ENCODE assay signal across 1 cellular context in the genomic region with DNA sequence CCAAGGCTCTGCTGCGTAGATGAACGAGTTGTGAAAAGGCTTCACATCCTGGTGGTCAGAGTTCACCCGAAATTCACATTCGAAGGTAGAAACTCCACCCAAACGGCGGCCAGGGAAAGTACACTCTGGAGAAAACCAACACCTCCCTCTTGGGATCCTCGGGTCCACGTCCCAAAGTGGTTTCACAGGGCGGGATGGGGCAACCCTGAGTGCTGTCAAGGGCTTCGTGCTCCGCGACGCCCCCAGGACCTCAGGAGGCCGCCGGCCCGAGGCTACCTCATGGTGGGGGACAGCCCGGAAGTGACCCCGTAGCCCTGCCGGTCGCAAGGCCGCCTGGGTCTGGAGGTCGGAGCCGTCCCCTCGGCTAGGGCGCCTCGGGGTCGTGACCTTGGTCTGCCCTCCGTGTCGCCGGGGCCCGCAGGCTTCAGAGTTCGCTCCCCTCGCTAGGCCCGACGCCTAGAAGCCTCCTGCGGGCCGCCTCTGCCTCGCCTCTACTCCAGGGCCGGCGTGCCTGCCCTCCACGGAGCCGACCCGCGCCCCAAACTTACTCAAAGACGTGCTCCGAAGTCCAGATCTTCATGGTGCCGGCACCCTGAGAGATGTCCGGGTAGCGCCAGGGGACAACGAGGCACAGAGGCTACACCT.
TF ChIP-seq lines count a peak whose summit lies in the region.

A gene (minus strand): TSS at position 636 of the 645 bp plus-strand sequence. CDS start 56 bp downstream, at position 580.

TF ChIP-seq in K562, 482 proteins besides CTCF, POLR2A, EP300 and RAD21 (continued from another document and continues in another):
- TF ChIP-seq, protein P1, sequence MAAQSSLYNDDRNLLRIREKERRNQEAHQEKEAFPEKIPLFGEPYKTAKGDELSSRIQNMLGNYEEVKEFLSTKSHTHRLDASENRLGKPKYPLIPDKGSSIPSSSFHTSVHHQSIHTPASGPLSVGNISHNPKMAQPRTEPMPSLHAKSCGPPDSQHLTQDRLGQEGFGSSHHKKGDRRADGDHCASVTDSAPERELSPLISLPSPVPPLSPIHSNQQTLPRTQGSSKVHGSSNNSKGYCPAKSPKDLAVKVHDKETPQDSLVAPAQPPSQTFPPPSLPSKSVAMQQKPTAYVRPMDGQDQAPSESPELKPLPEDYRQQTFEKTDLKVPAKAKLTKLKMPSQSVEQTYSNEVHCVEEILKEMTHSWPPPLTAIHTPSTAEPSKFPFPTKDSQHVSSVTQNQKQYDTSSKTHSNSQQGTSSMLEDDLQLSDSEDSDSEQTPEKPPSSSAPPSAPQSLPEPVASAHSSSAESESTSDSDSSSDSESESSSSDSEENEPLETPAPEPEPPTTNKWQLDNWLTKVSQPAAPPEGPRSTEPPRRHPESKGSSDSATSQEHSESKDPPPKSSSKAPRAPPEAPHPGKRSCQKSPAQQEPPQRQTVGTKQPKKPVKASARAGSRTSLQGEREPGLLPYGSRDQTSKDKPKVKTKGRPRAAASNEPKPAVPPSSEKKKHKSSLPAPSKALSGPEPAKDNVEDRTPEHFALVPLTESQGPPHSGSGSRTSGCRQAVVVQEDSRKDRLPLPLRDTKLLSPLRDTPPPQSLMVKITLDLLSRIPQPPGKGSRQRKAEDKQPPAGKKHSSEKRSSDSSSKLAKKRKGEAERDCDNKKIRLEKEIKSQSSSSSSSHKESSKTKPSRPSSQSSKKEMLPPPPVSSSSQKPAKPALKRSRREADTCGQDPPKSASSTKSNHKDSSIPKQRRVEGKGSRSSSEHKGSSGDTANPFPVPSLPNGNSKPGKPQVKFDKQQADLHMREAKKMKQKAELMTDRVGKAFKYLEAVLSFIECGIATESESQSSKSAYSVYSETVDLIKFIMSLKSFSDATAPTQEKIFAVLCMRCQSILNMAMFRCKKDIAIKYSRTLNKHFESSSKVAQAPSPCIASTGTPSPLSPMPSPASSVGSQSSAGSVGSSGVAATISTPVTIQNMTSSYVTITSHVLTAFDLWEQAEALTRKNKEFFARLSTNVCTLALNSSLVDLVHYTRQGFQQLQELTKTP (IDR thresholded peaks at IDR 0.05; ENCODE audit: low read depth in 1 of 2, partially characterized antibody in 2 of 2) = no peak
- TF ChIP-seq HMG20B (CRISPR knock-in tag; IDR thresholded peaks at IDR 0.05) (no peak), SLC30A9 (CRISPR knock-in tag; IDR thresholded peaks at IDR 0.05) (no peak), GATA2 (CRISPR knock-in tag; IDR thresholded peaks at IDR 0.05) (no peak), STAT5B (CRISPR knock-in tag; IDR thresholded peaks at IDR 0.05) (no peak), ZNF668 (CRISPR knock-in tag; IDR thresholded peaks at IDR 0.05) (no peak), SMARCB1 (IDR thresholded peaks at IDR 0.05; ENCODE audit: insufficient read length, low read depth) (no peak), NFE2L1 (tag; IDR thresholded peaks at IDR 0.05; ENCODE audit: borderline replicate concordance, low read depth) (no peak), MEIS2 (IDR thresholded peaks at IDR 0.05; ENCODE audit: partially characterized antibody) (no peak), CBFA2T3 (IDR thresholded peaks at IDR 0.05) (no peak), RBFOX2 (IDR thresholded peaks at IDR 0.05; ENCODE audit: low read depth, low read length) (peak; percentile 80)
- TF ChIP-seq, protein P2, sequence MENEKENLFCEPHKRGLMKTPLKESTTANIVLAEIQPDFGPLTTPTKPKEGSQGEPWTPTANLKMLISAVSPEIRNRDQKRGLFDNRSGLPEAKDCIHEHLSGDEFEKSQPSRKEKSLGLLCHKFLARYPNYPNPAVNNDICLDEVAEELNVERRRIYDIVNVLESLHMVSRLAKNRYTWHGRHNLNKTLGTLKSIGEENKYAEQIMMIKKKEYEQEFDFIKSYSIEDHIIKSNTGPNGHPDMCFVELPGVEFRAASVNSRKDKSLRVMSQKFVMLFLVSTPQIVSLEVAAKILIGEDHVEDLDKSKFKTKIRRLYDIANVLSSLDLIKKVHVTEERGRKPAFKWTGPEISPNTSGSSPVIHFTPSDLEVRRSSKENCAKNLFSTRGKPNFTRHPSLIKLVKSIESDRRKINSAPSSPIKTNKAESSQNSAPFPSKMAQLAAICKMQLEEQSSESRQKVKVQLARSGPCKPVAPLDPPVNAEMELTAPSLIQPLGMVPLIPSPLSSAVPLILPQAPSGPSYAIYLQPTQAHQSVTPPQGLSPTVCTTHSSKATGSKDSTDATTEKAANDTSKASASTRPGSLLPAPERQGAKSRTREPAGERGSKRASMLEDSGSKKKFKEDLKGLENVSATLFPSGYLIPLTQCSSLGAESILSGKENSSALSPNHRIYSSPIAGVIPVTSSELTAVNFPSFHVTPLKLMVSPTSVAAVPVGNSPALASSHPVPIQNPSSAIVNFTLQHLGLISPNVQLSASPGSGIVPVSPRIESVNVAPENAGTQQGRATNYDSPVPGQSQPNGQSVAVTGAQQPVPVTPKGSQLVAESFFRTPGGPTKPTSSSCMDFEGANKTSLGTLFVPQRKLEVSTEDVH (IDR thresholded peaks at IDR 0.05; ENCODE audit: low read depth, partially characterized antibody) = no peak
- TF ChIP-seq, protein P3, sequence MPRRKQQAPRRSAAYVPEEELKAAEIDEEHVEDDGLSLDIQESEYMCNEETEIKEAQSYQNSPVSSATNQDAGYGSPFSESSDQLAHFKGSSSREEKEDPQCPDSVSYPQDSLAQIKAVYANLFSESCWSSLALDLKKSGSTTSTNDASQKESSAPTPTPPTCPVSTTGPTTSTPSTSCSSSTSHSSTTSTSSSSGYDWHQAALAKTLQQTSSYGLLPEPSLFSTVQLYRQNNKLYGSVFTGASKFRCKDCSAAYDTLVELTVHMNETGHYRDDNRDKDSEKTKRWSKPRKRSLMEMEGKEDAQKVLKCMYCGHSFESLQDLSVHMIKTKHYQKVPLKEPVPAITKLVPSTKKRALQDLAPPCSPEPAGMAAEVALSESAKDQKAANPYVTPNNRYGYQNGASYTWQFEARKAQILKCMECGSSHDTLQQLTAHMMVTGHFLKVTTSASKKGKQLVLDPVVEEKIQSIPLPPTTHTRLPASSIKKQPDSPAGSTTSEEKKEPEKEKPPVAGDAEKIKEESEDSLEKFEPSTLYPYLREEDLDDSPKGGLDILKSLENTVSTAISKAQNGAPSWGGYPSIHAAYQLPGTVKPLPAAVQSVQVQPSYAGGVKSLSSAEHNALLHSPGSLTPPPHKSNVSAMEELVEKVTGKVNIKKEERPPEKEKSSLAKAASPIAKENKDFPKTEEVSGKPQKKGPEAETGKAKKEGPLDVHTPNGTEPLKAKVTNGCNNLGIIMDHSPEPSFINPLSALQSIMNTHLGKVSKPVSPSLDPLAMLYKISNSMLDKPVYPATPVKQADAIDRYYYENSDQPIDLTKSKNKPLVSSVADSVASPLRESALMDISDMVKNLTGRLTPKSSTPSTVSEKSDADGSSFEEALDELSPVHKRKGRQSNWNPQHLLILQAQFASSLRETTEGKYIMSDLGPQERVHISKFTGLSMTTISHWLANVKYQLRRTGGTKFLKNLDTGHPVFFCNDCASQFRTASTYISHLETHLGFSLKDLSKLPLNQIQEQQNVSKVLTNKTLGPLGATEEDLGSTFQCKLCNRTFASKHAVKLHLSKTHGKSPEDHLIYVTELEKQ (CRISPR knock-in tag; IDR thresholded peaks at IDR 0.05) = no peak
- TF ChIP-seq, protein P4, sequence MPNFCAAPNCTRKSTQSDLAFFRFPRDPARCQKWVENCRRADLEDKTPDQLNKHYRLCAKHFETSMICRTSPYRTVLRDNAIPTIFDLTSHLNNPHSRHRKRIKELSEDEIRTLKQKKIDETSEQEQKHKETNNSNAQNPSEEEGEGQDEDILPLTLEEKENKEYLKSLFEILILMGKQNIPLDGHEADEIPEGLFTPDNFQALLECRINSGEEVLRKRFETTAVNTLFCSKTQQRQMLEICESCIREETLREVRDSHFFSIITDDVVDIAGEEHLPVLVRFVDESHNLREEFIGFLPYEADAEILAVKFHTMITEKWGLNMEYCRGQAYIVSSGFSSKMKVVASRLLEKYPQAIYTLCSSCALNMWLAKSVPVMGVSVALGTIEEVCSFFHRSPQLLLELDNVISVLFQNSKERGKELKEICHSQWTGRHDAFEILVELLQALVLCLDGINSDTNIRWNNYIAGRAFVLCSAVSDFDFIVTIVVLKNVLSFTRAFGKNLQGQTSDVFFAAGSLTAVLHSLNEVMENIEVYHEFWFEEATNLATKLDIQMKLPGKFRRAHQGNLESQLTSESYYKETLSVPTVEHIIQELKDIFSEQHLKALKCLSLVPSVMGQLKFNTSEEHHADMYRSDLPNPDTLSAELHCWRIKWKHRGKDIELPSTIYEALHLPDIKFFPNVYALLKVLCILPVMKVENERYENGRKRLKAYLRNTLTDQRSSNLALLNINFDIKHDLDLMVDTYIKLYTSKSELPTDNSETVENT (CRISPR knock-in tag; IDR thresholded peaks at IDR 0.05) = no peak; the same call in 1 of the 2 replicates
- TF ChIP-seq, protein P5, sequence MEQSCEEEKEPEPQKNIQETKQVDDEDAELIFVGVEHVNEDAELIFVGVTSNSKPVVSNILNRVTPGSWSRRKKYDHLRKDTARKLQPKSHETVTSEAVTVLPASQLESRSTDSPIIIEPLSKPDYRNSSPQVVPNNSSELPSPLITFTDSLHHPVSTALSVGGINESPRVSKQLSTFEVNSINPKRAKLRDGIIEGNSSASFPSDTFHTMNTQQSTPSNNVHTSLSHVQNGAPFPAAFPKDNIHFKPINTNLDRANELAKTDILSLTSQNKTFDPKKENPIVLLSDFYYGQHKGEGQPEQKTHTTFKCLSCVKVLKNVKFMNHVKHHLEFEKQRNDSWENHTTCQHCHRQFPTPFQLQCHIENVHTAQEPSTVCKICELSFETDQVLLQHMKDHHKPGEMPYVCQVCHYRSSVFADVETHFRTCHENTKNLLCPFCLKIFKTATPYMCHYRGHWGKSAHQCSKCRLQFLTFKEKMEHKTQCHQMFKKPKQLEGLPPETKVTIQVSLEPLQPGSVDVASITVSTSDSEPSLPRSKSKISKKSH (CRISPR knock-in tag; IDR thresholded peaks at IDR 0.05) = no peak
- TF ChIP-seq, protein P6, sequence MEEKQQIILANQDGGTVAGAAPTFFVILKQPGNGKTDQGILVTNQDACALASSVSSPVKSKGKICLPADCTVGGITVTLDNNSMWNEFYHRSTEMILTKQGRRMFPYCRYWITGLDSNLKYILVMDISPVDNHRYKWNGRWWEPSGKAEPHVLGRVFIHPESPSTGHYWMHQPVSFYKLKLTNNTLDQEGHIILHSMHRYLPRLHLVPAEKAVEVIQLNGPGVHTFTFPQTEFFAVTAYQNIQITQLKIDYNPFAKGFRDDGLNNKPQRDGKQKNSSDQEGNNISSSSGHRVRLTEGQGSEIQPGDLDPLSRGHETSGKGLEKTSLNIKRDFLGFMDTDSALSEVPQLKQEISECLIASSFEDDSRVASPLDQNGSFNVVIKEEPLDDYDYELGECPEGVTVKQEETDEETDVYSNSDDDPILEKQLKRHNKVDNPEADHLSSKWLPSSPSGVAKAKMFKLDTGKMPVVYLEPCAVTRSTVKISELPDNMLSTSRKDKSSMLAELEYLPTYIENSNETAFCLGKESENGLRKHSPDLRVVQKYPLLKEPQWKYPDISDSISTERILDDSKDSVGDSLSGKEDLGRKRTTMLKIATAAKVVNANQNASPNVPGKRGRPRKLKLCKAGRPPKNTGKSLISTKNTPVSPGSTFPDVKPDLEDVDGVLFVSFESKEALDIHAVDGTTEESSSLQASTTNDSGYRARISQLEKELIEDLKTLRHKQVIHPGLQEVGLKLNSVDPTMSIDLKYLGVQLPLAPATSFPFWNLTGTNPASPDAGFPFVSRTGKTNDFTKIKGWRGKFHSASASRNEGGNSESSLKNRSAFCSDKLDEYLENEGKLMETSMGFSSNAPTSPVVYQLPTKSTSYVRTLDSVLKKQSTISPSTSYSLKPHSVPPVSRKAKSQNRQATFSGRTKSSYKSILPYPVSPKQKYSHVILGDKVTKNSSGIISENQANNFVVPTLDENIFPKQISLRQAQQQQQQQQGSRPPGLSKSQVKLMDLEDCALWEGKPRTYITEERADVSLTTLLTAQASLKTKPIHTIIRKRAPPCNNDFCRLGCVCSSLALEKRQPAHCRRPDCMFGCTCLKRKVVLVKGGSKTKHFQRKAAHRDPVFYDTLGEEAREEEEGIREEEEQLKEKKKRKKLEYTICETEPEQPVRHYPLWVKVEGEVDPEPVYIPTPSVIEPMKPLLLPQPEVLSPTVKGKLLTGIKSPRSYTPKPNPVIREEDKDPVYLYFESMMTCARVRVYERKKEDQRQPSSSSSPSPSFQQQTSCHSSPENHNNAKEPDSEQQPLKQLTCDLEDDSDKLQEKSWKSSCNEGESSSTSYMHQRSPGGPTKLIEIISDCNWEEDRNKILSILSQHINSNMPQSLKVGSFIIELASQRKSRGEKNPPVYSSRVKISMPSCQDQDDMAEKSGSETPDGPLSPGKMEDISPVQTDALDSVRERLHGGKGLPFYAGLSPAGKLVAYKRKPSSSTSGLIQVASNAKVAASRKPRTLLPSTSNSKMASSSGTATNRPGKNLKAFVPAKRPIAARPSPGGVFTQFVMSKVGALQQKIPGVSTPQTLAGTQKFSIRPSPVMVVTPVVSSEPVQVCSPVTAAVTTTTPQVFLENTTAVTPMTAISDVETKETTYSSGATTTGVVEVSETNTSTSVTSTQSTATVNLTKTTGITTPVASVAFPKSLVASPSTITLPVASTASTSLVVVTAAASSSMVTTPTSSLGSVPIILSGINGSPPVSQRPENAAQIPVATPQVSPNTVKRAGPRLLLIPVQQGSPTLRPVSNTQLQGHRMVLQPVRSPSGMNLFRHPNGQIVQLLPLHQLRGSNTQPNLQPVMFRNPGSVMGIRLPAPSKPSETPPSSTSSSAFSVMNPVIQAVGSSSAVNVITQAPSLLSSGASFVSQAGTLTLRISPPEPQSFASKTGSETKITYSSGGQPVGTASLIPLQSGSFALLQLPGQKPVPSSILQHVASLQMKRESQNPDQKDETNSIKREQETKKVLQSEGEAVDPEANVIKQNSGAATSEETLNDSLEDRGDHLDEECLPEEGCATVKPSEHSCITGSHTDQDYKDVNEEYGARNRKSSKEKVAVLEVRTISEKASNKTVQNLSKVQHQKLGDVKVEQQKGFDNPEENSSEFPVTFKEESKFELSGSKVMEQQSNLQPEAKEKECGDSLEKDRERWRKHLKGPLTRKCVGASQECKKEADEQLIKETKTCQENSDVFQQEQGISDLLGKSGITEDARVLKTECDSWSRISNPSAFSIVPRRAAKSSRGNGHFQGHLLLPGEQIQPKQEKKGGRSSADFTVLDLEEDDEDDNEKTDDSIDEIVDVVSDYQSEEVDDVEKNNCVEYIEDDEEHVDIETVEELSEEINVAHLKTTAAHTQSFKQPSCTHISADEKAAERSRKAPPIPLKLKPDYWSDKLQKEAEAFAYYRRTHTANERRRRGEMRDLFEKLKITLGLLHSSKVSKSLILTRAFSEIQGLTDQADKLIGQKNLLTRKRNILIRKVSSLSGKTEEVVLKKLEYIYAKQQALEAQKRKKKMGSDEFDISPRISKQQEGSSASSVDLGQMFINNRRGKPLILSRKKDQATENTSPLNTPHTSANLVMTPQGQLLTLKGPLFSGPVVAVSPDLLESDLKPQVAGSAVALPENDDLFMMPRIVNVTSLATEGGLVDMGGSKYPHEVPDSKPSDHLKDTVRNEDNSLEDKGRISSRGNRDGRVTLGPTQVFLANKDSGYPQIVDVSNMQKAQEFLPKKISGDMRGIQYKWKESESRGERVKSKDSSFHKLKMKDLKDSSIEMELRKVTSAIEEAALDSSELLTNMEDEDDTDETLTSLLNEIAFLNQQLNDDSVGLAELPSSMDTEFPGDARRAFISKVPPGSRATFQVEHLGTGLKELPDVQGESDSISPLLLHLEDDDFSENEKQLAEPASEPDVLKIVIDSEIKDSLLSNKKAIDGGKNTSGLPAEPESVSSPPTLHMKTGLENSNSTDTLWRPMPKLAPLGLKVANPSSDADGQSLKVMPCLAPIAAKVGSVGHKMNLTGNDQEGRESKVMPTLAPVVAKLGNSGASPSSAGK (IDR thresholded peaks at IDR 0.05) = peak; percentile 96
